ENCODE assay signal across 8 cellular contexts in the genomic region with DNA sequence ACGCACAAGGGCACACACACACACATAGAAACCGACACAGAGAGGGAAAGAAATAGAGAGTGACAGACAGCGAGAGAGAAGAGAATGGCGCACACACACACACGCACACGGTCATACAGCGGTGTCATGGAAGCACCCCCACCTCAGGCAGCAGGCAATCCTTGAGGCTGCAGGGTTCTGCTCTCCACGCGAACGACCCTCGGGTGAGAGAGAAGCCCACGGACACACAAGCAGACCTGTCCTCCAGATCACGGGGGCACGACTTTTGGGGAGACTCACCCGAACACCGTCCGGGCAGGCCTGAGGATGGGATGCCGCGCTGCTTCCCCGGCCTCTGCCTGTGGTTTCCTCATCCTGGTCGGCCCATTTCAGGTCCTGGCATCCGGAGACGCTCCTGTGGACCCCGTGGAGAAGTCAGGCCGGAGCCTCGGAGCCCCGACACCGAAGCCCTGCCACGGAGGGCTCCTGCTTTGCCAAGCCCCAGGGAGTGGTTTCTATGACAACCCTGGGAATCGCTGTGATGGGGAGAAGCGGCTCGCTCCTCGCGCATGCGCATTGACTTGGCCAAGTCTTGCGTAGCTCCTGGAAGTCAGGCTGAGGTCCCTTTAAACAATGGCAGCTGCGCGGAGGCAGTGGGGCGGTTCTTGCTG.
DNase-seq lines count a peak whose midpoint lies in the region; ATAC-seq and TF ChIP-seq lines count a peak whose summit lies in the region.

No MANE protein-coding gene starts in this region.

- no peak overlapping the region for H3K4me2 ChIP-seq in smooth muscle cell

- no peaks in the 10 kb centered on the region for H3K27me3 ChIP-seq in uterus
- H3K27me3 ChIP-seq in smooth muscle cell (ENCODE audit: low read depth) = no peaks in the 10 kb centered on the region

- H3K4me1 ChIP-seq in uterus (no peaks in the 10 kb centered on the region), smooth muscle cell (ENCODE audit: low read depth) (no peaks in the 10 kb centered on the region)

- TF ChIP-seq POLR2A in uterus (IDR thresholded peaks at IDR 0.05) = no peak

- 88% methylated on average over 38 of the region's 39 CpGs for WGBS in smooth muscle cell (ENCODE audit: low lambda C conversion rate)

- H3K9ac ChIP-seq in smooth muscle cell (ENCODE audit: low read depth) = no peak overlapping the region

- H3K9me3 Mint-ChIP-seq in naive thymus-derived CD8-positive, alpha-beta T cell = peaks cover 0 to 12% (median 5%) of the 10 kb centered on the region in 9 donors

- H3K27ac Mint-ChIP-seq in naive thymus-derived CD8-positive, alpha-beta T cell = peak overlapping the region in 7 of 10 donors; percentile 2 to 82 (median 55)

- no peaks in the 10 kb centered on the region for H3F3A ChIP-seq in smooth muscle cell (ENCODE audit: low read depth)

- no peaks in the 10 kb centered on the region for H4K20me1 ChIP-seq in smooth muscle cell (ENCODE audit: low read depth)

- H3K79me2 ChIP-seq in smooth muscle cell (ENCODE audit: low read depth) = no peaks in the 10 kb centered on the region

- H3K27me3 Mint-ChIP-seq in naive thymus-derived CD8-positive, alpha-beta T cell = peaks cover 0 to 17% (median 9%) of the 10 kb centered on the region in 5 donors

- H3K9me3 ChIP-seq in uterus = no peaks in the 10 kb centered on the region
- H3K9me3 ChIP-seq in smooth muscle cell (replicated peaks; ENCODE audit: low read depth) = no peaks in the 10 kb centered on the region

- H3K36me3 ChIP-seq in uterus = no peaks in the 10 kb centered on the region
- no peaks in the 10 kb centered on the region for H3K36me3 ChIP-seq in smooth muscle cell (ENCODE audit: low read depth)

- H3K4me3 ChIP-seq in uterus = peak overlapping the region in 1 of 2 donors; percentile 40
- H3K4me3 ChIP-seq in smooth muscle cell = no peak overlapping the region

- ATAC-seq in naive thymus-derived CD8-positive, alpha-beta T cell = peak; percentile 86 to 94

- H3K36me3 Mint-ChIP-seq in naive thymus-derived CD8-positive, alpha-beta T cell = peaks cover 0 to 11% (median 11%) of the 10 kb centered on the region in 3 donors

- H3K4me3 Mint-ChIP-seq in naive thymus-derived CD8-positive, alpha-beta T cell = peak overlapping the region; percentile 8 to 91 (median 71)

- peaks cover 3 to 16% (median 8%) of the 10 kb centered on the region in 4 donors for H3K4me1 Mint-ChIP-seq in naive thymus-derived CD8-positive, alpha-beta T cell

- H3K27ac ChIP-seq in uterus (no peak overlapping the region), smooth muscle cell (ENCODE audit: low read depth) (no peak overlapping the region)

- TF ChIP-seq CTCF in uterus (IDR thresholded peaks at IDR 0.05) = no peak
- TF ChIP-seq CTCF in smooth muscle cell (IDR thresholded peaks at IDR 0.05; ENCODE audit: borderline replicate concordance, insufficient read depth, poor library complexity, severe bottlenecking) = no peak
- TF ChIP-seq CTCF in GM10266 (IDR thresholded peaks at IDR 0.05; ENCODE audit: control insufficient read depth, insufficient read depth, low read depth, missing control alignments) = no peak

- intact Hi-C loops in uterus (cut with DNase I; ENCODE audit: low total_unique reads) = no loop called here

- no peak overlapping the region for H2AFZ ChIP-seq in smooth muscle cell (ENCODE audit: low read depth)

- POLR2A ChIA-PET in naive thymus-derived CD8-positive, alpha-beta T cell (lab: Charles Lee) = no interaction called here

- DNase-seq in C1 segment of cervical spinal cord (lab: John Stamatoyannopoulos, UW) = peak in 12 of 14 donors; percentile 4 to 81 (median 49)
- DNase-seq in T-helper 9 cell = peak; percentile 8
- peak; percentile 41 for DNase-seq in effector CD8-positive, alpha-beta T cell (lab: John Stamatoyannopoulos, UW)
- peak; percentile 11 to 73 (median 42) for DNase-seq in naive thymus-derived CD8-positive, alpha-beta T cell
- peak; percentile 60 to 72 for DNase-seq in uterus
- no peak for DNase-seq in NK-92 (lab: John Stamatoyannopoulos, UW; ENCODE audit: unreplicated experiment)
- no peak for DNase-seq in smooth muscle cell (lab: John Stamatoyannopoulos, UW; ENCODE audit: unreplicated experiment)
- DNase-seq in GM10266 (ENCODE audit: extremely low spot score) = no peak

Comparison
In these comparisons a context has a peak if more than half of its experiments do, and no peak if none do; other contexts are left out.
1. DNase-seq: peak in C1 segment of cervical spinal cord (12 of 14), T-helper 9 cell (single experiment), effector CD8-positive, alpha-beta T cell (single experiment), naive thymus-derived CD8-positive, alpha-beta T cell (10 of 10) and uterus (2 of 2); none in NK-92 (single experiment), smooth muscle cell (single experiment) and GM10266 (single experiment).